Comparison of ENCODE assay signal across 1 cellular context in the genomic region with DNA sequence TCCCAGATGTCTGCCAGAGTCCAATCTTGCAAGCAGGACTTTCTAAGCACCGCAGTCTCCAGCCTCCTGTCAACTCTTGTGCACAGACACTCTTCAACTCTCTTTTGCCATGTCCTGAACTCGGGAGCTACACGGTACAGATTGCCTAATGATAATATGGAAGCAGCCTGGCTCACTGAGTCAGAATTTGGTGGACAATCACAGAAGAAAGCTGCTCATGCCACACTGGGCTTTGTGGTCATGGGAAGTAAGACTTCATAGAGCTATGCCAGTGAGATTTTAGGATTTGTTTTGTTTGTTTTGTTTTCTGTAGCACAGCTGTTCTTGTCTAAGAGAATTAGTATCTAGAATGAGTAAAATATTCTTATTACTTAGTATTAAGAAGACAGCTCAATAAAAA.
TF ChIP-seq lines count a peak whose summit lies in the region.

No MANE protein-coding gene starts in this region.

TF ChIP-seq in H1, 55 proteins besides CTCF, POLR2A, EP300 and RAD21:
- TF ChIP-seq CHD2 (IDR thresholded peaks at IDR 0.05; ENCODE audit: low read length) (no peak), ZNF274 (IDR thresholded peaks at IDR 0.05; ENCODE audit: borderline replicate concordance, extremely low read depth, low read length) (no peak), CREB1 (IDR thresholded peaks at IDR 0.05) (no peak), JUND (IDR thresholded peaks at IDR 0.05; ENCODE audit: low read length) (no peak), CBX5 (IDR thresholded peaks at IDR 0.05; ENCODE audit: low read depth, low read length) (no peak), TBP (IDR thresholded peaks at IDR 0.05; ENCODE audit: low read depth, low read length) (no peak), POLR2AphosphoS5 (IDR thresholded peaks at IDR 0.05; ENCODE audit: low read depth, low read length) (no peak), BACH1 (IDR thresholded peaks at IDR 0.05; ENCODE audit: low read length) (no peak), RNF2 (IDR thresholded peaks at IDR 0.05; ENCODE audit: borderline replicate concordance, low read depth, low read length, missing control alignments, poor library complexity, severe bottlenecking) (no peak), RXRA (IDR thresholded peaks at IDR 0.05; ENCODE audit: insufficient read depth, low read depth, low read length) (no peak), BCL11A (IDR thresholded peaks at IDR 0.05; ENCODE audit: low read depth in 2 of 2, low read length in 2 of 2) (no peak), ASH2L (IDR thresholded peaks at IDR 0.05; ENCODE audit: low read length) (no peak), POU5F1 (IDR thresholded peaks at IDR 0.05; ENCODE audit: low read depth, low read length) (no peak)
- TF ChIP-seq, protein P1, sequence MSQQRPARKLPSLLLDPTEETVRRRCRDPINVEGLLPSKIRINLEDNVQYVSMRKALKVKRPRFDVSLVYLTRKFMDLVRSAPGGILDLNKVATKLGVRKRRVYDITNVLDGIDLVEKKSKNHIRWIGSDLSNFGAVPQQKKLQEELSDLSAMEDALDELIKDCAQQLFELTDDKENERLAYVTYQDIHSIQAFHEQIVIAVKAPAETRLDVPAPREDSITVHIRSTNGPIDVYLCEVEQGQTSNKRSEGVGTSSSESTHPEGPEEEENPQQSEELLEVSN (IDR thresholded peaks at IDR 0.05): no peak
- TF ChIP-seq, protein P2, sequence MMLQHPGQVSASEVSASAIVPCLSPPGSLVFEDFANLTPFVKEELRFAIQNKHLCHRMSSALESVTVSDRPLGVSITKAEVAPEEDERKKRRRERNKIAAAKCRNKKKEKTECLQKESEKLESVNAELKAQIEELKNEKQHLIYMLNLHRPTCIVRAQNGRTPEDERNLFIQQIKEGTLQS (IDR thresholded peaks at IDR 0.05; ENCODE audit: insufficient read depth, low read depth, low read length): no peak
TF ChIP-seq in H1: peak in this region for 0.
